In genomic region chr7:5514440-5515035, GRCh38 we compare ENCODE assay signal across 8 cellular contexts. TPM values are rescaled to one million over a fixed set of nuclear protein-coding genes. Genes with fewer than 3 reads are reported as not detected.
DNase-seq lines count a peak whose midpoint lies in the region; ATAC-seq and TF ChIP-seq lines count a peak whose summit lies in the region.

No MANE protein-coding gene starts in this region.

- H3K79me2 ChIP-seq in hepatocyte: peaks cover 39% of the 10 kb centered on the region

- WGBS in hepatocyte (ENCODE audit: low lambda C conversion rate, missing lambda C conversion rate): 56% methylated on average over 15 of the region's 15 CpGs
- 85 to 89% (median 85%) methylated on average over 15 of the region's 15 CpGs for WGBS in spleen, 5 donors

- H3K4me3 ChIP-seq in HL-60 (replicated peaks; ENCODE audit: insufficient read depth, low read length) (peak overlapping the region; percentile 100; the same call in 1 of the 2 replicates), hepatocyte (peak overlapping the region; percentile 82), spleen (peak overlapping the region; percentile 51 to 95 (median 80))

- no peaks in the 10 kb centered on the region for H3K36me3 ChIP-seq in hepatocyte (replicated peaks; ENCODE audit: insufficient read depth, low read depth)
- peaks cover 0 to 3% (median 0%) of the 10 kb centered on the region in 6 donors for H3K36me3 ChIP-seq in spleen

- peaks cover 16% of the 10 kb centered on the region for H3K4me1 Mint-ChIP-seq in activated CD8-positive, alpha-beta T cell treated with anti-CD3 and anti-CD28 coated beads, Interleukin-2, amount 10 ng/mL, durations not matched to agents 7 days and 5 days (ENCODE audit: low read depth)

- peak overlapping the region; percentile 97 for H3K27ac Mint-ChIP-seq in activated CD8-positive, alpha-beta T cell treated with anti-CD3 and anti-CD28 coated beads, Interleukin-2, amount 10 ng/mL, durations not matched to agents 7 days and 5 days

- H3K36me3 Mint-ChIP-seq in activated CD8-positive, alpha-beta T cell treated with anti-CD3 and anti-CD28 coated beads, Interleukin-2, amount 10 ng/mL, durations not matched to agents 7 days and 5 days (ENCODE audit: low read depth): peaks cover 2% of the 10 kb centered on the region

- H3K27ac ChIP-seq in HL-60 (replicated peaks) (peak overlapping the region; percentile 95), hepatocyte (peak overlapping the region; percentile 98), spleen (peak overlapping the region; percentile 86 to 97 (median 94))

- POLR2A ChIA-PET in activated CD8-positive, alpha-beta T cell treated with anti-CD3 and anti-CD28 coated beads, Interleukin-2, amount 10 ng/mL, durations not matched to agents 7 days and 5 days (lab: Charles Lee): no interaction called here

- no peak for ATAC-seq in activated CD8-positive, alpha-beta T cell treated with anti-CD3 and anti-CD28 coated beads, Interleukin-2, amount 10 ng/mL, durations not matched to agents 7 days and 5 days
- ATAC-seq in GM18858 (IDR thresholded peaks at IDR 0.05; ENCODE audit: unreplicated experiment) (no peak), GM19328 (IDR thresholded peaks at IDR 0.05; ENCODE audit: unreplicated experiment) (no peak)

- TF ChIP-seq CTCF in HL-60 (IDR thresholded peaks at IDR 0.05; ENCODE audit: insufficient read depth, low read length): no peak
- TF ChIP-seq CTCF in hepatocyte (IDR thresholded peaks at IDR 0.05; ENCODE audit: poor library complexity): no peak
- TF ChIP-seq CTCF in spleen (IDR thresholded peaks at IDR 0.05 in 8 of 11, conservative IDR thresholded peaks at IDR 0.05 in 3 of 11): no peak

- H3K9me3 Mint-ChIP-seq in activated CD8-positive, alpha-beta T cell treated with anti-CD3 and anti-CD28 coated beads, Interleukin-2, amount 10 ng/mL, durations not matched to agents 7 days and 5 days (ENCODE audit: insufficient read depth): no peaks in the 10 kb centered on the region

- H3K27me3 ChIP-seq in HL-60 (ENCODE audit: insufficient read depth, poor library complexity, severe bottlenecking): no peaks in the 10 kb centered on the region
- H3K27me3 ChIP-seq in hepatocyte: no peaks in the 10 kb centered on the region
- no peaks in the 10 kb centered on the region for H3K27me3 ChIP-seq in spleen (replicated peaks in 1 of 7)

- peak overlapping the region; percentile 98 for H3K4me2 ChIP-seq in hepatocyte

- H2AFZ ChIP-seq in hepatocyte: peak overlapping the region; percentile 63

- no peak for TF ChIP-seq POLR2A in spleen (IDR thresholded peaks at IDR 0.05)

- peak overlapping the region; percentile 98 for H3K4me3 Mint-ChIP-seq in activated CD8-positive, alpha-beta T cell treated with anti-CD3 and anti-CD28 coated beads, Interleukin-2, amount 10 ng/mL, durations not matched to agents 7 days and 5 days

- H3K9me3 ChIP-seq in hepatocyte (ENCODE audit: low read depth) (no peaks in the 10 kb centered on the region), spleen (no peaks in the 10 kb centered on the region)

- H3K9me2 ChIP-seq in hepatocyte (replicated peaks; ENCODE audit: insufficient read depth): no peaks in the 10 kb centered on the region

- H4K20me1 ChIP-seq in hepatocyte (ENCODE audit: insufficient read depth, poor library complexity, severe bottlenecking): no peaks in the 10 kb centered on the region

- DNase-seq in HL-60 (ENCODE audit: low read depth in 1 of 2, low spot score in 1 of 2) (no peak), hepatocyte (ENCODE audit: low spot score) (no peak), spleen (no peak), HPDE6-E6E7 (ENCODE audit: extremely low spot score) (no peak), GM19238 (ENCODE audit: insufficient read length, low spot score) (no peak)
- no peak for DNase-seq in activated CD8-positive, alpha-beta T cell treated with anti-CD3 and anti-CD28 coated beads, Interleukin-2, amount 10 ng/mL, durations not matched to agents 7 days and 5 days

- intact Hi-C loops in spleen (cut with DNase I; ENCODE audit: low total_unique reads): no loop called here

- no peaks in the 10 kb centered on the region for H3K27me3 Mint-ChIP-seq in activated CD8-positive, alpha-beta T cell treated with anti-CD3 and anti-CD28 coated beads, Interleukin-2, amount 10 ng/mL, durations not matched to agents 7 days and 5 days (ENCODE audit: low read depth)

- H3K4me1 ChIP-seq in hepatocyte (ENCODE audit: insufficient read depth) (peaks cover 8% of the 10 kb centered on the region), spleen (peaks cover 15 to 48% (median 23%) of the 10 kb centered on the region in 6 donors)

- CTCF ChIA-PET in activated CD8-positive, alpha-beta T cell treated with anti-CD3 and anti-CD28 coated beads, Interleukin-2, amount 10 ng/mL, durations not matched to agents 7 days and 5 days (lab: Charles Lee): no interaction called here

RNA-seq across cellular contexts. Expression of gene FBXL18, which starts 0.9 kb away (rescaled TPM):
- 10 to 100 TPM; 15.6 to 16.0 TPM for total RNA-seq in activated CD8-positive, alpha-beta T cell treated with anti-CD3 and anti-CD28 coated beads, Interleukin-2, amount 10 ng/mL, durations not matched to agents 7 days and 5 days
- 3.1 and 4.2 TPM in 2 replicates for total RNA-seq in hepatocyte
- polyA plus RNA-seq in hepatocyte: 3.2 and 4.0 TPM in 2 replicates
- total RNA-seq in spleen: 10 to 100 TPM in 4 of 7 donors, 1 to 10 TPM in 3; 7.8 to 11.7 (median 10.2) TPM
- polyA plus RNA-seq in spleen: 1 to 10 TPM in 2 of 3 donors, under 1 TPM in 1; 0.59 to 2.3 (median 1.0) TPM

RNA-seq across cellular contexts. Expression of gene ACTB, which starts 15.9 kb away (rescaled TPM):
- total RNA-seq in activated CD8-positive, alpha-beta T cell treated with anti-CD3 and anti-CD28 coated beads, Interleukin-2, amount 10 ng/mL, durations not matched to agents 7 days and 5 days: over 10,000 TPM; 13,463 to 13,594 TPM
- total RNA-seq in hepatocyte (1,721 and 2,048 TPM in 2 replicates), spleen (1,000 to 10,000 TPM; 3,529 to 8,565 (median 4,739) TPM)
- polyA plus RNA-seq in hepatocyte (6,911 and 7,012 TPM in 2 replicates), spleen (1,000 to 10,000 TPM; 5,220 to 6,605 (median 5,389) TPM)
